1 cellular context compared by ENCODE assay signal in the genomic region with DNA sequence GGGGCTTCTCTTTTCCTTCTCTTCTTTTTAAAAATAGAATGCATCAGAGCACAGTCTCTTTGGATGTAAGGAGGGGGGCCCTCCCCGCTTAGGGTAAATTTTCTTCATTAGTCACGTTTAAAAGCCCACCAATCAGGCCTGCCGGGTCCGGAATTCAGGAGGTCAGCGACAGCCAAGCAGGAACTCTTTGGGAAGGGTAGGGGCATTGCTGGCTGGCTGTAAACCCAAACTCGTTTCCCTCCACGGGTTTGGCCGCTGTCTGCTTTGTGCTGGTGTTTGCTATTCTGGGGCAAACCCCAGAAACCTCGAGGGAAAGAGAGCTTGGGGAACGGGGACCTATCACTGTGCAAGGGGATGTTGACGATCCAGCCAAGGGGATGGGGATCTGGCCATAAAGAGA.
TF ChIP-seq lines count a peak whose summit lies in the region.

No MANE protein-coding gene starts in this region.

TF ChIP-seq in WTC11, 78 proteins besides CTCF, POLR2A, EP300 and RAD21 (continued from another document):
- TF ChIP-seq NR1H2 (CRISPR knock-in tag; IDR thresholded peaks at IDR 0.05), result no peak
- TF ChIP-seq, protein P1, sequence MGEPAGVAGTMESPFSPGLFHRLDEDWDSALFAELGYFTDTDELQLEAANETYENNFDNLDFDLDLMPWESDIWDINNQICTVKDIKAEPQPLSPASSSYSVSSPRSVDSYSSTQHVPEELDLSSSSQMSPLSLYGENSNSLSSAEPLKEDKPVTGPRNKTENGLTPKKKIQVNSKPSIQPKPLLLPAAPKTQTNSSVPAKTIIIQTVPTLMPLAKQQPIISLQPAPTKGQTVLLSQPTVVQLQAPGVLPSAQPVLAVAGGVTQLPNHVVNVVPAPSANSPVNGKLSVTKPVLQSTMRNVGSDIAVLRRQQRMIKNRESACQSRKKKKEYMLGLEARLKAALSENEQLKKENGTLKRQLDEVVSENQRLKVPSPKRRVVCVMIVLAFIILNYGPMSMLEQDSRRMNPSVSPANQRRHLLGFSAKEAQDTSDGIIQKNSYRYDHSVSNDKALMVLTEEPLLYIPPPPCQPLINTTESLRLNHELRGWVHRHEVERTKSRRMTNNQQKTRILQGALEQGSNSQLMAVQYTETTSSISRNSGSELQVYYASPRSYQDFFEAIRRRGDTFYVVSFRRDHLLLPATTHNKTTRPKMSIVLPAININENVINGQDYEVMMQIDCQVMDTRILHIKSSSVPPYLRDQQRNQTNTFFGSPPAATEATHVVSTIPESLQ (CRISPR knock-in tag; IDR thresholded peaks at IDR 0.05), result no peak
- no peak for TF ChIP-seq CREM (CRISPR knock-in tag; IDR thresholded peaks at IDR 0.05)
- TF ChIP-seq ZNF317 (CRISPR knock-in tag; IDR thresholded peaks at IDR 0.05; ENCODE audit: borderline replicate concordance, low read depth), result no peak
- TF ChIP-seq, protein P2, sequence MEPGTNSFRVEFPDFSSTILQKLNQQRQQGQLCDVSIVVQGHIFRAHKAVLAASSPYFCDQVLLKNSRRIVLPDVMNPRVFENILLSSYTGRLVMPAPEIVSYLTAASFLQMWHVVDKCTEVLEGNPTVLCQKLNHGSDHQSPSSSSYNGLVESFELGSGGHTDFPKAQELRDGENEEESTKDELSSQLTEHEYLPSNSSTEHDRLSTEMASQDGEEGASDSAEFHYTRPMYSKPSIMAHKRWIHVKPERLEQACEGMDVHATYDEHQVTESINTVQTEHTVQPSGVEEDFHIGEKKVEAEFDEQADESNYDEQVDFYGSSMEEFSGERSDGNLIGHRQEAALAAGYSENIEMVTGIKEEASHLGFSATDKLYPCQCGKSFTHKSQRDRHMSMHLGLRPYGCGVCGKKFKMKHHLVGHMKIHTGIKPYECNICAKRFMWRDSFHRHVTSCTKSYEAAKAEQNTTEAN (CRISPR knock-in tag; IDR thresholded peaks at IDR 0.05), result no peak
- TF ChIP-seq, protein P3, sequence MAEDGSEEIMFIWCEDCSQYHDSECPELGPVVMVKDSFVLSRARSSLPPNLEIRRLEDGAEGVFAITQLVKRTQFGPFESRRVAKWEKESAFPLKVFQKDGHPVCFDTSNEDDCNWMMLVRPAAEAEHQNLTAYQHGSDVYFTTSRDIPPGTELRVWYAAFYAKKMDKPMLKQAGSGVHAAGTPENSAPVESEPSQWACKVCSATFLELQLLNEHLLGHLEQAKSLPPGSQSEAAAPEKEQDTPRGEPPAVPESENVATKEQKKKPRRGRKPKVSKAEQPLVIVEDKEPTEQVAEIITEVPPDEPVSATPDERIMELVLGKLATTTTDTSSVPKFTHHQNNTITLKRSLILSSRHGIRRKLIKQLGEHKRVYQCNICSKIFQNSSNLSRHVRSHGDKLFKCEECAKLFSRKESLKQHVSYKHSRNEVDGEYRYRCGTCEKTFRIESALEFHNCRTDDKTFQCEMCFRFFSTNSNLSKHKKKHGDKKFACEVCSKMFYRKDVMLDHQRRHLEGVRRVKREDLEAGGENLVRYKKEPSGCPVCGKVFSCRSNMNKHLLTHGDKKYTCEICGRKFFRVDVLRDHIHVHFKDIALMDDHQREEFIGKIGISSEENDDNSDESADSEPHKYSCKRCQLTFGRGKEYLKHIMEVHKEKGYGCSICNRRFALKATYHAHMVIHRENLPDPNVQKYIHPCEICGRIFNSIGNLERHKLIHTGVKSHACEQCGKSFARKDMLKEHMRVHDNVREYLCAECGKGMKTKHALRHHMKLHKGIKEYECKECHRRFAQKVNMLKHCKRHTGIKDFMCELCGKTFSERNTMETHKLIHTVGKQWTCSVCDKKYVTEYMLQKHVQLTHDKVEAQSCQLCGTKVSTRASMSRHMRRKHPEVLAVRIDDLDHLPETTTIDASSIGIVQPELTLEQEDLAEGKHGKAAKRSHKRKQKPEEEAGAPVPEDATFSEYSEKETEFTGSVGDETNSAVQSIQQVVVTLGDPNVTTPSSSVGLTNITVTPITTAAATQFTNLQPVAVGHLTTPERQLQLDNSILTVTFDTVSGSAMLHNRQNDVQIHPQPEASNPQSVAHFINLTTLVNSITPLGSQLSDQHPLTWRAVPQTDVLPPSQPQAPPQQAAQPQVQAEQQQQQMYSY (CRISPR knock-in tag; IDR thresholded peaks at IDR 0.05), result no peak
TF ChIP-seq in WTC11: peak in this region for 0.
